Comparison of ENCODE assay signal across 1 cellular context in the genomic region with DNA sequence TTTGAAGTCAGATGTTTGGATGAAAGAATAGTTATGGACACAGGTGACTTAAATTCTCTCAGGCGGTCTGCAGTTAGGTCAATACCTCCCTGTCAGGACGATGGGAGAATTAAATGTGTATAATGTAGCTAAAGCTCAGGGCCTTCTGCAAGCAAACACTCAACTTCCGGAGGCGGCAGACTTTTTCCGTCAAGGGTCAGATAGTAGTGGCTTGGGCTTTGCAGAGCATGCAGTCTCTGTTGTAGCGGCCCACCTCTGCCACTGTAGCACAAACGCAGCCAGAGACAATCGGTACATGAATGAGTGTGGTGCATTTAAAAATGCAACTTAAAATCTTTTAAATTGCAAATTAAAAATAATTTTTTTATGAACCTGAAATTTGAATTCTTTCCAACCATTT.
TF ChIP-seq lines count a peak whose summit lies in the region.

No MANE protein-coding gene starts in this region.

TF ChIP-seq in K562, 482 proteins besides CTCF, POLR2A, EP300 and RAD21:
- TF ChIP-seq, protein P1, sequence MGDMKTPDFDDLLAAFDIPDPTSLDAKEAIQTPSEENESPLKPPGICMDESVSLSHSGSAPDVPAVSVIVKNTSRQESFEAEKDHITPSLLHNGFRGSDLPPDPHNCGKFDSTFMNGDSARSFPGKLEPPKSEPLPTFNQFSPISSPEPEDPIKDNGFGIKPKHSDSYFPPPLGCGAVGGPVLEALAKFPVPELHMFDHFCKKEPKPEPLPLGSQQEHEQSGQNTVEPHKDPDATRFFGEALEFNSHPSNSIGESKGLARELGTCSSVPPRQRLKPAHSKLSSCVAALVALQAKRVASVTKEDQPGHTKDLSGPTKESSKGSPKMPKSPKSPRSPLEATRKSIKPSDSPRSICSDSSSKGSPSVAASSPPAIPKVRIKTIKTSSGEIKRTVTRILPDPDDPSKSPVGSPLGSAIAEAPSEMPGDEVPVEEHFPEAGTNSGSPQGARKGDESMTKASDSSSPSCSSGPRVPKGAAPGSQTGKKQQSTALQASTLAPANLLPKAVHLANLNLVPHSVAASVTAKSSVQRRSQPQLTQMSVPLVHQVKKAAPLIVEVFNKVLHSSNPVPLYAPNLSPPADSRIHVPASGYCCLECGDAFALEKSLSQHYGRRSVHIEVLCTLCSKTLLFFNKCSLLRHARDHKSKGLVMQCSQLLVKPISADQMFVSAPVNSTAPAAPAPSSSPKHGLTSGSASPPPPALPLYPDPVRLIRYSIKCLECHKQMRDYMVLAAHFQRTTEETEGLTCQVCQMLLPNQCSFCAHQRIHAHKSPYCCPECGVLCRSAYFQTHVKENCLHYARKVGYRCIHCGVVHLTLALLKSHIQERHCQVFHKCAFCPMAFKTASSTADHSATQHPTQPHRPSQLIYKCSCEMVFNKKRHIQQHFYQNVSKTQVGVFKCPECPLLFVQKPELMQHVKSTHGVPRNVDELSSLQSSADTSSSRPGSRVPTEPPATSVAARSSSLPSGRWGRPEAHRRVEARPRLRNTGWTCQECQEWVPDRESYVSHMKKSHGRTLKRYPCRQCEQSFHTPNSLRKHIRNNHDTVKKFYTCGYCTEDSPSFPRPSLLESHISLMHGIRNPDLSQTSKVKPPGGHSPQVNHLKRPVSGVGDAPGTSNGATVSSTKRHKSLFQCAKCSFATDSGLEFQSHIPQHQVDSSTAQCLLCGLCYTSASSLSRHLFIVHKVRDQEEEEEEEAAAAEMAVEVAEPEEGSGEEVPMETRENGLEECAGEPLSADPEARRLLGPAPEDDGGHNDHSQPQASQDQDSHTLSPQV (IDR thresholded peaks at IDR 0.05): no peak
- TF ChIP-seq PHF21A (IDR thresholded peaks at IDR 0.05; ENCODE audit: borderline replicate concordance, low read depth): no peak
- TF ChIP-seq, protein P2, sequence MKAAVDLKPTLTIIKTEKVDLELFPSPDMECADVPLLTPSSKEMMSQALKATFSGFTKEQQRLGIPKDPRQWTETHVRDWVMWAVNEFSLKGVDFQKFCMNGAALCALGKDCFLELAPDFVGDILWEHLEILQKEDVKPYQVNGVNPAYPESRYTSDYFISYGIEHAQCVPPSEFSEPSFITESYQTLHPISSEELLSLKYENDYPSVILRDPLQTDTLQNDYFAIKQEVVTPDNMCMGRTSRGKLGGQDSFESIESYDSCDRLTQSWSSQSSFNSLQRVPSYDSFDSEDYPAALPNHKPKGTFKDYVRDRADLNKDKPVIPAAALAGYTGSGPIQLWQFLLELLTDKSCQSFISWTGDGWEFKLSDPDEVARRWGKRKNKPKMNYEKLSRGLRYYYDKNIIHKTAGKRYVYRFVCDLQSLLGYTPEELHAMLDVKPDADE (conservative IDR thresholded peaks at IDR 0.05; ENCODE audit: control insufficient read depth, low read depth, low read length): no peak
- TF ChIP-seq EWSR1 (IDR thresholded peaks at IDR 0.05; ENCODE audit: borderline replicate concordance, low read depth, partially characterized antibody): no peak
- TF ChIP-seq BRF1 (IDR thresholded peaks at IDR 0.05; ENCODE audit: borderline replicate concordance, extremely low read depth, insufficient read length): no peak
- no peak for TF ChIP-seq MBD2 (IDR thresholded peaks at IDR 0.05; ENCODE audit: borderline replicate concordance, low read depth)
- TF ChIP-seq GTF2F1 (IDR thresholded peaks at IDR 0.05; ENCODE audit: low read depth, low read length): no peak
- TF ChIP-seq ZNF121 (CRISPR knock-in tag; conservative IDR thresholded peaks at IDR 0.05): no peak
- TF ChIP-seq ZNF347 (CRISPR knock-in tag; IDR thresholded peaks at IDR 0.05; ENCODE audit: low read depth): no peak
- no peak for TF ChIP-seq BRD4 (IDR thresholded peaks at IDR 0.05)
- no peak for TF ChIP-seq TGIF2 (CRISPR knock-in tag; IDR thresholded peaks at IDR 0.05)
- TF ChIP-seq BRD9 (IDR thresholded peaks at IDR 0.05; ENCODE audit: low read depth, partially characterized antibody): no peak
- TF ChIP-seq ARNT (IDR thresholded peaks at IDR 0.05): no peak
